ENCODE assay signal across 8 cellular contexts in the genomic region with DNA sequence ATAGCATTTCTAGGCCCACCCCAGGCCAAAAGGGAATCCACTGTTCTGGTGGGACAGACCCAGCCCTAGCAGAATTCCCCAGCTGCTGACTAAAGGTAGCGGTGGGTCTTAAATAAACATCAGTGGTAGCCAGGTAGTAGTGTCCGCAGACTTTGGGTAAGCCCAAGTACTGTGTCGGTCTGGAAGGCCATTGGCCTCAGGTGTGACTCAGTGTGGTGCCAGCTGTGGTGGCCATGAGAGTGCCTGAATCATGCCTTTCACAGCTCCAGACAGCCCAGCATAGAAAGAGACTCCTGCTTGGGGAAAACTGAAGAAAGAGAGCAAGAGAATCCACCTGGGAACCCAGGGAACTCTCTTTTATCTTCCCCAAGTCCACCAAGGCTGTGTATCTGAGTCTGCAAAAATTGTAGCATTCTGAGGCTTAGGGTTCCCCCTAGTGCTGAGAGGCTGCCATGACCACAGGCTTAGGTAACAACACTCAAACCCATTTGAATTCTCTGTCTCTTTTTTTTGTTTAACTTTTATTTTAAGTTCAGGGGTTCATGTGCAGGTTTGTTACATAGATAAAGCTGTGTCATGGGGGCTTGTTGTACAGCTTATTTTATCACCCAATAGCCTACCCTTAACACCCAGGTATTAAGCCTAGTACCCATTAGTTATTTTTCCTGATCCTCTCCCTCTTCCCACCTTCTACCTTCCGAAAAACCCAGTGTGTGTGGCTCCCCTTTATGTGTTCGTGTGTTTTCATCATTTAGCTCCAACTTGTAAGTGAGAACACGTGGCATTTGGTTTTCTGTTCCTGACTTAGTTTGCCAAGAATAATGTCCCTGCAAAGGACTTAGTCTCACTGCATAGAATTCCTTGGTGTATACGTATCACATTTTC. TPM values are rescaled to one million over a fixed set of nuclear protein-coding genes. Genes with fewer than 3 reads are reported as not detected.
DNase-seq lines count a peak whose midpoint lies in the region; ATAC-seq, FAIRE-seq and TF ChIP-seq lines count a peak whose summit lies in the region.

No MANE protein-coding gene starts in this region.

- TF ChIP-seq RAD21 in K562 (CRISPR knock-in tag; conservative IDR thresholded peaks at IDR 0.05 in 1 of 2, IDR thresholded peaks at IDR 0.05 in 1 of 2) = peak; percentile 90 to 96

- TF ChIP-seq CTCF in K562 (IDR thresholded peaks at IDR 0.05 in 2 of 3, conservative IDR thresholded peaks at IDR 0.05 in 1 of 3; ENCODE audit: insufficient read depth in 2 of 3, low read depth in 1 of 3, low read length in 3 of 3) = peak; percentile 72 to 91 (median 73); a peak in 5 of 6 replicates

- in situ Hi-C loops in K562 (cut with MboI) = loop anchor here (5.0 kb wide), 1 partner anchor 238 kb away; no protein-coding TSS in a partner anchor

- H3K36me3 Mint-ChIP-seq in immature natural killer cell = no peaks in the 10 kb centered on the region

- peaks cover 0 to under 1% (median 0%) of the 10 kb centered on the region in 6 donors for H3K9me3 Mint-ChIP-seq in immature natural killer cell

- no peaks in the 10 kb centered on the region for H3K9me3 ChIP-seq in K562 (replicated peaks; ENCODE audit: control insufficient read depth, insufficient read depth, low read depth, low read length)

- peaks cover 0 to 5% (median 0%) of the 10 kb centered on the region in 3 donors for H3K27me3 Mint-ChIP-seq in immature natural killer cell (ENCODE audit: low read depth in 3 of 3)

- DNase-seq in Right ventricle myocardium inferior (ENCODE audit: missing footprints) (no peak), cardiac septum (ENCODE audit: low spot score) (no peak), LoVo (ENCODE audit: low spot score) (peak; percentile 58), T-helper 1 cell (peak in 3 of 5 donors; percentile 8 to 43 (median 8)), K562 (ENCODE audit: extremely low read depth in 1 of 4, low spot score in 3 of 4) (peak; percentile 48 to 66 (median 53)), immature natural killer cell (peak; percentile 7 to 38 (median 37))
- peak; percentile 61 for DNase-seq in stimulated activated CD4-positive, alpha-beta T cell treated with anti-CD3 and anti-CD28 coated beads, Interleukin-15, amount 100 ng/mL, for 24 hours

- no peaks in the 10 kb centered on the region; a peak in 1 of 5 replicates for H3K27me3 ChIP-seq in K562 (ENCODE audit: control insufficient read depth in 2 of 2, insufficient read depth in 2 of 2, low read length in 2 of 2)

- no peaks in the 10 kb centered on the region for H4K20me1 ChIP-seq in K562 (replicated peaks; ENCODE audit: control insufficient read depth, insufficient read depth, low read length)

- H3K27ac ChIP-seq in K562 (ENCODE audit: extremely low read depth, low read depth, low read length) = no peak overlapping the region

- no TSS peak for BruUV-seq in K562 (replicated peaks; lab: Mats Ljungman, UMichigan)

- POLR2A ChIA-PET in K562 (lab: Yijun Ruan, JAX) = no interaction called here

- H3K79me2 ChIP-seq in K562 (ENCODE audit: control insufficient read depth, insufficient read depth, low read length) = no peaks in the 10 kb centered on the region

- CTCF ChIA-PET in K562 (lab: Yijun Ruan, JAX; ENCODE audit: low intra/inter-chr PET ratio) = interaction anchor here (0.8 to 2.8 kb wide), 2 partner anchors 21 to 240 kb away, joined by 3 to 42 read pairs; no protein-coding TSS in a partner anchor

- peak; percentile 46 for ATAC-seq in Right ventricle myocardium inferior
- ATAC-seq in K562 = peak; percentile 92
- ATAC-seq in HG03045 (IDR thresholded peaks at IDR 0.05; ENCODE audit: unreplicated experiment) = no peak

- H3K4me2 ChIP-seq in K562 (ENCODE audit: insufficient read depth, low read length) = peak overlapping the region; percentile 12; the same call in 1 of the 2 replicates

- H3K4me3 ChIP-seq in K562 = no peak overlapping the region

- intact Hi-C loops in Right ventricle myocardium inferior (cut with DNase I) (loop anchor here (2.0 kb wide), 1 partner anchor 240 kb away; no protein-coding TSS in a partner anchor), cardiac septum (cut with DNase I) (loop anchor here (2.0 kb wide), 1 partner anchor 240 kb away; no protein-coding TSS in a partner anchor), K562 (cut with micrococcal nuclease) (loop anchor here (1.0 to 5.0 kb wide), 4 partner anchors 86 to 241 kb away; no protein-coding TSS in a partner anchor)

- H3K4me3 Mint-ChIP-seq in immature natural killer cell = no peak overlapping the region

- H2AFZ ChIP-seq in K562 (ENCODE audit: low read depth, low read length) = 0 out of 2 replicates have a peak overlapping the region, but pooled peaks have one; percentile 17

- H3K9me1 ChIP-seq in K562 (ENCODE audit: control insufficient read depth, insufficient read depth, low read length) = no peaks in the 10 kb centered on the region

- 22% methylated on average over 7 of the region's 7 CpGs for WGBS in K562 (ENCODE audit: insufficient coverage, low coverage, missing lambda C conversion rate)

- H3K36me3 ChIP-seq in K562 (ENCODE audit: control insufficient read depth, insufficient read depth, low read length) = no peaks in the 10 kb centered on the region

- no peak for TF ChIP-seq EP300 in K562 (IDR thresholded peaks at IDR 0.05; ENCODE audit: low read length)

- no peaks in the 10 kb centered on the region for H3K4me1 ChIP-seq in K562 (replicated peaks in 1 of 2; ENCODE audit: control insufficient read depth in 2 of 2, insufficient read depth in 2 of 2, low read length in 2 of 2)

- no peak overlapping the region for H3K27ac Mint-ChIP-seq in immature natural killer cell

- FAIRE-seq in K562 (lab: Jason Lieb, UNC) = peak; percentile 93

- peak overlapping the region in 1 of 2 experiments; percentile 17; a peak in 1 of 4 replicates for H3K9ac ChIP-seq in K562 (ENCODE audit: insufficient read depth in 1 of 2, low read depth in 2 of 2, low read length in 2 of 2)

- no peak for TF ChIP-seq POLR2A in K562 (conservative IDR thresholded peaks at IDR 0.05)

- no peaks in the 10 kb centered on the region for H3K4me1 Mint-ChIP-seq in immature natural killer cell

TF ChIP-seq in K562, 482 proteins besides CTCF, POLR2A, EP300 and RAD21 (continues in another document):
- TF ChIP-seq CBX8 (IDR thresholded peaks at IDR 0.05; ENCODE audit: borderline replicate concordance, extremely low read depth, low read depth, low read length, poor library complexity, severe bottlenecking) (no peak), STAG1 (CRISPR knock-in tag; IDR thresholded peaks at IDR 0.05; ENCODE audit: borderline replicate concordance) (peak; percentile 62; the same call in 1 of the 2 replicates), HMG20B (CRISPR knock-in tag; IDR thresholded peaks at IDR 0.05) (no peak), MAFF (IDR thresholded peaks at IDR 0.05; ENCODE audit: low read length) (peak; percentile 66; the same call in 1 of the 2 replicates), L3MBTL2 (IDR thresholded peaks at IDR 0.05) (0 out of 2 replicates have a peak, but pooled peaks have one; percentile 16), KLF13 (tag; IDR thresholded peaks at IDR 0.05; ENCODE audit: borderline replicate concordance, low read depth) (no peak), TARDBP (IDR thresholded peaks at IDR 0.05) (no peak), MAFK (IDR thresholded peaks at IDR 0.05; ENCODE audit: low read length) (peak; percentile 67), SMC3 (conservative IDR thresholded peaks at IDR 0.05; ENCODE audit: insufficient read depth, low read depth, low read length) (peak; percentile 93), CC2D1A (IDR thresholded peaks at IDR 0.05) (peak; percentile 47; the same call in 1 of the 2 replicates)

RNA-seq across cellular contexts. Expression of gene CD163L1, which starts 16.7 kb away (rescaled TPM):
- 3.0 TPM for total RNA-seq in Right ventricle myocardium inferior
- 3.1 TPM for total RNA-seq in cardiac septum
- total RNA-seq in K562 (2011; cell fraction: chromatin; rRNA removed; ENCODE audit: low replicate concordance) = 0.72 and 0.99 TPM in 2 replicates
- not detected in 2 replicates for total RNA-seq in K562 (2011; cell fraction: nucleolus; rRNA removed)
- 0.51 TPM in 1 of 2 replicates, not detected in the other for total RNA-seq in K562 (2011; cell fraction: nucleoplasm; rRNA removed)
- 0.53 and 2.0 TPM in 2 replicates for total RNA-seq in K562 (2014; rRNA removed)
- total RNA-seq in K562 (2014; rRNA removed; fragmentation: Illumina TruSeq; extraction: Trizol) = 2.1 and 3.2 TPM in 2 replicates
- 1.5 and 2.6 TPM in 2 replicates for total RNA-seq in K562 (2015; rRNA removed; fragmentation: Illumina TruSeq; extraction: Trizol)
- total RNA-seq in K562 (2021) = 1.2 and 1.3 TPM in 2 replicates
- polyA plus RNA-seq in K562 (2011; rRNA removed) = 0.39 and 0.72 TPM in 2 replicates
- 0.30 and 0.31 TPM in 2 replicates for polyA plus RNA-seq in K562 (2011; cell fraction: cytosol; rRNA removed)
- polyA plus RNA-seq in K562 (2011; cell fraction: nucleus; rRNA removed) = 0.16 and 2.0 TPM in 2 replicates
- polyA plus RNA-seq in K562 (2012) = 1.2 and 4.5 TPM in 2 replicates
- 1.1 and 1.5 TPM in 2 replicates for polyA plus RNA-seq in K562 (2014; fragmentation: Illumina TruSeq; extraction: Trizol)
- polyA plus RNA-seq in K562 (2014; fragmentation: Nextera tagmentation; extraction: Ambion mirVana) = 1 to 10 TPM; 5.1 to 9.2 TPM
- 0.54 and 2.5 TPM in 2 replicates for polyA plus RNA-seq in K562 (2014; rRNA removed)
- polyA minus RNA-seq in K562 (2011; rRNA and poly(A)+ RNA removed) = 1.5 and 3.8 TPM in 2 replicates
- polyA minus RNA-seq in K562 (2011; cell fraction: cytosol; rRNA and poly(A)+ RNA removed) = not detected in 2 replicates
- polyA minus RNA-seq in K562 (2011; cell fraction: nucleus; rRNA and poly(A)+ RNA removed) = 2.1 TPM in 1 of 2 replicates, not detected in the other
- polyA plus RNA-seq in immature natural killer cell = not detected

RNA-seq across cellular contexts. Expression of gene CD163, which starts 43.0 kb away (rescaled TPM):
- total RNA-seq in Right ventricle myocardium inferior = 97.5 TPM
- total RNA-seq in cardiac septum = 20.6 TPM
- total RNA-seq in K562 (2011; cell fraction: chromatin; rRNA removed; ENCODE audit: low replicate concordance) = not detected in 2 replicates
- not detected in 2 replicates for total RNA-seq in K562 (2011; cell fraction: nucleolus; rRNA removed)
- total RNA-seq in K562 (2011; cell fraction: nucleoplasm; rRNA removed) = not detected in 2 replicates
- not detected in 2 replicates for total RNA-seq in K562 (2014; rRNA removed)
- total RNA-seq in K562 (2014; rRNA removed; fragmentation: Illumina TruSeq; extraction: Trizol) = 0.03 TPM in 1 of 2 replicates, not detected in the other
- total RNA-seq in K562 (2015; rRNA removed; fragmentation: Illumina TruSeq; extraction: Trizol) = not detected in 2 replicates
- 0.51 and 0.62 TPM in 2 replicates for total RNA-seq in K562 (2021)
- polyA plus RNA-seq in K562 (2011; rRNA removed) = 0.04 TPM in 1 of 2 replicates, not detected in the other
- not detected in 2 replicates for polyA plus RNA-seq in K562 (2011; cell fraction: cytosol; rRNA removed)
- not detected in 2 replicates for polyA plus RNA-seq in K562 (2011; cell fraction: nucleus; rRNA removed)
- not detected in 2 replicates for polyA plus RNA-seq in K562 (2012)
- polyA plus RNA-seq in K562 (2014; fragmentation: Illumina TruSeq; extraction: Trizol) = not detected in 2 replicates
- polyA plus RNA-seq in K562 (2014; fragmentation: Nextera tagmentation; extraction: Ambion mirVana) = not detected
- not detected in 2 replicates for polyA plus RNA-seq in K562 (2014; rRNA removed)
- polyA minus RNA-seq in K562 (2011; rRNA and poly(A)+ RNA removed) = not detected in 2 replicates
- not detected in 2 replicates for polyA minus RNA-seq in K562 (2011; cell fraction: cytosol; rRNA and poly(A)+ RNA removed)
- not detected in 2 replicates for polyA minus RNA-seq in K562 (2011; cell fraction: nucleus; rRNA and poly(A)+ RNA removed)
- polyA plus RNA-seq in immature natural killer cell = 1 to 10 TPM in 2 of 3 donors, not detected in 1; 2.4 to 6.0 TPM

Comparison
In these comparisons a context has a peak if more than half of its experiments do, and no peak if none do; other contexts are left out.
1. DNase-seq: peak in LoVo (single experiment), T-helper 1 cell (3 of 5), K562 (4 of 4), immature natural killer cell (3 of 3) and stimulated activated CD4-positive, alpha-beta T cell treated with anti-CD3 and anti-CD28 coated beads, Interleukin-15, amount 100 ng/mL, for 24 hours (single experiment); none in Right ventricle myocardium inferior (single experiment) and cardiac septum (single experiment).
2. RNA of gene CD163, which starts 43.0 kb away (total RNA-seq): 97.5 TPM in Right ventricle myocardium inferior (single experiment) and 20.6 TPM in cardiac septum (single experiment); 0.03 to 0.62 TPM in K562; every median in the first group is over 10 times any median in the second.